8 cellular contexts compared by ENCODE assay signal in the genomic region with DNA sequence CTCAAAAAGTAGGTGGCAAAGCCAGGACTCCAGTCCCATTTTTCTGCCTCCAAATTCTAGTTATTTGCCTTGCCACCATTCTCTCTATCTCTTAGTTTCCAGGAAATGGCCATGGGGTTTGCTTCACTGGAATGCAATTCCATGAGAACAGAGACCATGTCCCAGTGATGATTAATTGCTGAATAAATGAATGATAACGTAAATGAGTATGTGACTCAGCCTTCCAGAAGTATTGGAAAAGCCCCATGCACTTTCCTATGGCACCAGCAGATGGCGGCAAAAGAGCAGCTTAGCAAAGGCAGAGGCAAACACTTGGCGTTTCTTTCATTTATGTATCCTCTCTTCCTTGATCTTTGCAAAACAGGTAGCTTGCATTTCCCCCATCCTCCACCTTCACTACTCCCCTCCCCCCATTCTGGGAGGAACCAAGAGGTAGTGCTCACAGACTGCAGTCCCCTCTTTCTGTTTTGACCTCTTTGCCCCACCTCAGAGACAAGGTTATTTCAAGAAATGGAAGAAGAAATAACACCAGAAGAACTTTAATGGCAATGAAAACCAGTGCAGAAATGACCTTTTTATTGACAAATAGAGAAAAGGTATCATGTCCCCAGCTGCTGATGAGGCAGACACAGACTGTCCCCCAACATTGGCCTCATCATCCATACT. TPM values are rescaled to one million over a fixed set of nuclear protein-coding genes. Genes with fewer than 3 reads are reported as not detected.
DNase-seq lines count a peak whose midpoint lies in the region; ATAC-seq and TF ChIP-seq lines count a peak whose summit lies in the region.

No MANE protein-coding gene starts in this region.

- H3K36me3 ChIP-seq in lower lobe of right lung: no peaks in the 10 kb centered on the region

- no peak overlapping the region for H3K27ac Mint-ChIP-seq in activated CD4-positive, alpha-beta T cell treated with anti-CD3 and anti-CD28 coated beads, Interleukin-2, amount 10 ng/mL, durations not matched to agents 24 days and 14 days

- no peak overlapping the region for H3K4me3 ChIP-seq in lower lobe of right lung

- H3K27ac ChIP-seq in lower lobe of right lung: no peak overlapping the region

- no peaks in the 10 kb centered on the region for H3K9me3 Mint-ChIP-seq in activated CD4-positive, alpha-beta T cell treated with anti-CD3 and anti-CD28 coated beads, Interleukin-2, amount 10 ng/mL, durations not matched to agents 24 days and 14 days

- no peak overlapping the region for H3K4me3 Mint-ChIP-seq in activated CD4-positive, alpha-beta T cell treated with anti-CD3 and anti-CD28 coated beads, Interleukin-2, amount 10 ng/mL, durations not matched to agents 24 days and 14 days

- peaks cover 48% of the 10 kb centered on the region for H3K27me3 ChIP-seq in lower lobe of right lung (ENCODE audit: low read depth)

- no peaks in the 10 kb centered on the region for H3K4me1 Mint-ChIP-seq in activated CD4-positive, alpha-beta T cell treated with anti-CD3 and anti-CD28 coated beads, Interleukin-2, amount 10 ng/mL, durations not matched to agents 24 days and 14 days

- intact Hi-C loops in activated CD4-positive, alpha-beta T cell treated with anti-CD3 and anti-CD28 coated beads, Interleukin-2, amount 10 ng/mL, durations not matched to agents 24 days and 14 days (cut with micrococcal nuclease): loop anchor here (1.0 kb wide), 1 partner anchor 1255 kb away; no protein-coding TSS in a partner anchor
- intact Hi-C loops in lower lobe of right lung (cut with DNase I): loop anchor here (5.0 kb wide), 1 partner anchor 1255 kb away; no protein-coding TSS in a partner anchor

- ATAC-seq in activated CD4-positive, CD25-positive, alpha-beta regulatory T cell treated with anti-CD3 and anti-CD28 coated beads, Interleukin-2, amount 50 U/mL, for 24 hours: no peak
- ATAC-seq in lower lobe of right lung: peak; percentile 62 to 71

- TF ChIP-seq CTCF in lower lobe of right lung (IDR thresholded peaks at IDR 0.05): peak; percentile 96

- H3K9me3 ChIP-seq in lower lobe of right lung: no peaks in the 10 kb centered on the region

- peaks cover 39% of the 10 kb centered on the region for H3K27me3 Mint-ChIP-seq in activated CD4-positive, alpha-beta T cell treated with anti-CD3 and anti-CD28 coated beads, Interleukin-2, amount 10 ng/mL, durations not matched to agents 24 days and 14 days

- H3K4me1 ChIP-seq in lower lobe of right lung: peaks cover 3% of the 10 kb centered on the region

- H3K36me3 Mint-ChIP-seq in activated CD4-positive, alpha-beta T cell treated with anti-CD3 and anti-CD28 coated beads, Interleukin-2, amount 10 ng/mL, durations not matched to agents 24 days and 14 days (ENCODE audit: low read depth): no peaks in the 10 kb centered on the region

- peak in 3 of 4 experiments; percentile 21 to 46 (median 23) for DNase-seq in activated CD4-positive, CD25-positive, alpha-beta regulatory T cell (lab: John Stamatoyannopoulos, UW)
- DNase-seq in NCI-H2196 treated with DMSO at 0.1 percent for 48 hours (lab: John Stamatoyannopoulos, UW; ENCODE audit: unreplicated experiment) (peak; percentile 67), dermis blood vessel endothelial cell (peak; percentile 86), lower lobe of right lung (peak; percentile 75), NCI-H1048 (lab: John Stamatoyannopoulos, UW) (no peak)
- peak; percentile 88 for DNase-seq in activated CD4-positive, alpha-beta T cell treated with anti-CD3 and anti-CD28 coated beads, Interleukin-2, amount 10 ng/mL, durations not matched to agents 24 days and 14 days
- DNase-seq in stimulated activated CD8-positive, alpha-beta memory T cell treated with anti-CD3 and anti-CD28 coated beads, Interleukin-12 subunit alpha, Interleukin-12 subunit beta, amount 100 ng/mL, for 4 hours (ENCODE audit: low read depth): peak; percentile 7

RNA-seq across cellular contexts. Expression of a gene that starts 21.3 kb away (rescaled TPM):
- total RNA-seq in activated CD4-positive, alpha-beta T cell treated with anti-CD3 and anti-CD28 coated beads, Interleukin-2, amount 10 ng/mL, durations not matched to agents 24 days and 14 days: not detected in 2 replicates
- total RNA-seq in dermis blood vessel endothelial cell (2.4 and 2.5 TPM in 2 replicates), lower lobe of right lung (50.9 TPM)

Comparison
In these comparisons a context has a peak if more than half of its experiments do, and no peak if none do; other contexts are left out.
1. ATAC-seq: peak in lower lobe of right lung (2 of 2); none in activated CD4-positive, CD25-positive, alpha-beta regulatory T cell treated with anti-CD3 and anti-CD28 coated beads, Interleukin-2, amount 50 U/mL, for 24 hours (0 of 2).
2. RNA of a gene that starts 21.3 kb away (total RNA-seq): 50.9 TPM in lower lobe of right lung (single experiment); 2.4 to 2.5 TPM in dermis blood vessel endothelial cell and not detected in activated CD4-positive, alpha-beta T cell treated with anti-CD3 and anti-CD28 coated beads, Interleukin-2, amount 10 ng/mL, durations not matched to agents 24 days and 14 days; every median in the first group is over 10 times any median in the second.